ENCODE assay signal across 8 cellular contexts in genomic region chr10:112140110-112140755, GRCh38. TPM values are rescaled to one million over a fixed set of nuclear protein-coding genes. Genes with fewer than 3 reads are reported as not detected.
DNase-seq lines count a peak whose midpoint lies in the region; ATAC-seq and TF ChIP-seq lines count a peak whose summit lies in the region.

No MANE protein-coding gene starts in this region.

- POLR2A ChIA-PET in Caco-2 (lab: Charles Lee): no interaction called here
- POLR2A ChIA-PET in activated CD8-positive, alpha-beta T cell treated with anti-CD3 and anti-CD28 coated beads, Interleukin-2, amount 10 ng/mL, durations not matched to agents 7 days and 5 days (lab: Charles Lee): no interaction called here

- no peaks in the 10 kb centered on the region for H3K9me3 Mint-ChIP-seq in Caco-2 (ENCODE audit: unreplicated experiment)
- H3K9me3 Mint-ChIP-seq in activated CD8-positive, alpha-beta T cell treated with anti-CD3 and anti-CD28 coated beads, Interleukin-2, amount 10 ng/mL, durations not matched to agents 7 days and 5 days (ENCODE audit: insufficient read depth): no peaks in the 10 kb centered on the region
- no peaks in the 10 kb centered on the region for H3K9me3 Mint-ChIP-seq in endothelial cell (ENCODE audit: unreplicated experiment)
- H3K9me3 Mint-ChIP-seq in stimulated activated memory B cell treated with anti-CD40 and anti-IgM and Interleukin-4, amounts not matched to agents 10 μg/mL and 1 μg/mL and 100 μg/mL, for 72 hours: no peaks in the 10 kb centered on the region

- H3K36me3 Mint-ChIP-seq in Caco-2 (ENCODE audit: insufficient read depth, unreplicated experiment): peaks cover 25% of the 10 kb centered on the region
- no peaks in the 10 kb centered on the region for H3K36me3 Mint-ChIP-seq in activated CD8-positive, alpha-beta T cell treated with anti-CD3 and anti-CD28 coated beads, Interleukin-2, amount 10 ng/mL, durations not matched to agents 7 days and 5 days (ENCODE audit: low read depth)
- peaks cover 4% of the 10 kb centered on the region for H3K36me3 Mint-ChIP-seq in endothelial cell (ENCODE audit: low read depth, unreplicated experiment)
- H3K36me3 Mint-ChIP-seq in stimulated activated memory B cell treated with anti-CD40 and anti-IgM and Interleukin-4, amounts not matched to agents 10 μg/mL and 1 μg/mL and 100 μg/mL, for 72 hours: no peaks in the 10 kb centered on the region

- H3K4me1 ChIP-seq in Caco-2: no peaks in the 10 kb centered on the region

- H3K36me3 ChIP-seq in Caco-2 (ENCODE audit: control insufficient read depth, insufficient read depth, low read length): no peaks in the 10 kb centered on the region; the same call in none of the 2 replicates

- peak; percentile 88 to 91 for TF ChIP-seq CTCF in Caco-2 (IDR thresholded peaks at IDR 0.05; ENCODE audit: insufficient read depth in 1 of 2, low read depth in 1 of 2, low read length in 1 of 2, severe bottlenecking in 1 of 2, unreplicated experiment in 1 of 2)
- peak; percentile 91 for TF ChIP-seq CTCF in endothelial cell (IDR thresholded peaks at IDR 0.05; ENCODE audit: unreplicated experiment)

- peak; percentile 99 for ATAC-seq in GM19395 (IDR thresholded peaks at IDR 0.05; ENCODE audit: unreplicated experiment)
- ATAC-seq in HG03439 (IDR thresholded peaks at IDR 0.05; ENCODE audit: unreplicated experiment): peak; percentile 97
- peak; percentile 98 for ATAC-seq in activated CD8-positive, alpha-beta T cell treated with anti-CD3 and anti-CD28 coated beads, Interleukin-2, amount 10 ng/mL, durations not matched to agents 7 days and 5 days
- peak; percentile 92 for ATAC-seq in stimulated activated memory B cell treated with anti-CD40 and anti-IgM and Interleukin-4, amounts not matched to agents 10 μg/mL and 1 μg/mL and 100 μg/mL, for 72 hours

- BruUV-seq in Caco-2 (replicated peaks; lab: Mats Ljungman, UMichigan): no TSS peak

- no peak overlapping the region for H3K4me3 ChIP-seq in Caco-2 (ENCODE audit: low read depth, low read length)

- DNase-seq in Caco-2: peak; percentile 86 to 89
- DNase-seq in NCI-H748 (lab: John Stamatoyannopoulos, UW; ENCODE audit: unreplicated experiment): peak; percentile 77
- DNase-seq in activated CD8-positive, alpha-beta T cell treated with anti-CD3 and anti-CD28 coated beads, Interleukin-2, amount 10 ng/mL, durations not matched to agents 7 days and 5 days: peak; percentile 83
- DNase-seq in endothelial cell (ENCODE audit: low spot score): peak; percentile 88
- peak; percentile 67 for DNase-seq in myocyte (ENCODE audit: low read depth)

- no peaks in the 10 kb centered on the region for H3K27me3 ChIP-seq in Caco-2 (replicated peaks; ENCODE audit: control insufficient read depth, insufficient read depth, low read length)

- CTCF ChIA-PET in Caco-2 (lab: Charles Lee): interaction anchor here (0.7 to 2.3 kb wide), 3 partner anchors 167 to 196 kb away, joined by 3 to 8 read pairs (median 8); no protein-coding TSS in a partner anchor
- CTCF ChIA-PET in activated CD8-positive, alpha-beta T cell treated with anti-CD3 and anti-CD28 coated beads, Interleukin-2, amount 10 ng/mL, durations not matched to agents 7 days and 5 days (lab: Charles Lee): interaction anchor here (0.8 to 1.5 kb wide), 8 partner anchors 14 to 295 kb away, joined by 3 to 4 read pairs (median 3); no protein-coding TSS in a partner anchor

- H3K9me3 ChIP-seq in Caco-2: no peaks in the 10 kb centered on the region

- H3K27me3 Mint-ChIP-seq in Caco-2 (ENCODE audit: insufficient read depth, unreplicated experiment): no peaks in the 10 kb centered on the region
- peaks cover 3% of the 10 kb centered on the region for H3K27me3 Mint-ChIP-seq in activated CD8-positive, alpha-beta T cell treated with anti-CD3 and anti-CD28 coated beads, Interleukin-2, amount 10 ng/mL, durations not matched to agents 7 days and 5 days (ENCODE audit: low read depth)
- H3K27me3 Mint-ChIP-seq in endothelial cell (ENCODE audit: unreplicated experiment): peaks cover 10% of the 10 kb centered on the region
- no peaks in the 10 kb centered on the region for H3K27me3 Mint-ChIP-seq in stimulated activated memory B cell treated with anti-CD40 and anti-IgM and Interleukin-4, amounts not matched to agents 10 μg/mL and 1 μg/mL and 100 μg/mL, for 72 hours

- H3K4me3 Mint-ChIP-seq in Caco-2 (ENCODE audit: unreplicated experiment) (no peak overlapping the region), endothelial cell (ENCODE audit: unreplicated experiment) (no peak overlapping the region)
- no peak overlapping the region for H3K4me3 Mint-ChIP-seq in activated CD8-positive, alpha-beta T cell treated with anti-CD3 and anti-CD28 coated beads, Interleukin-2, amount 10 ng/mL, durations not matched to agents 7 days and 5 days
- H3K4me3 Mint-ChIP-seq in stimulated activated memory B cell treated with anti-CD40 and anti-IgM and Interleukin-4, amounts not matched to agents 10 μg/mL and 1 μg/mL and 100 μg/mL, for 72 hours: no peak overlapping the region

- H3K27ac Mint-ChIP-seq in Caco-2 (ENCODE audit: unreplicated experiment): no peak overlapping the region
- H3K27ac Mint-ChIP-seq in activated CD8-positive, alpha-beta T cell treated with anti-CD3 and anti-CD28 coated beads, Interleukin-2, amount 10 ng/mL, durations not matched to agents 7 days and 5 days: no peak overlapping the region
- no peak overlapping the region for H3K27ac Mint-ChIP-seq in endothelial cell (ENCODE audit: unreplicated experiment)
- no peak overlapping the region for H3K27ac Mint-ChIP-seq in stimulated activated memory B cell treated with anti-CD40 and anti-IgM and Interleukin-4, amounts not matched to agents 10 μg/mL and 1 μg/mL and 100 μg/mL, for 72 hours

- H3K4me1 Mint-ChIP-seq in Caco-2 (ENCODE audit: low read depth, unreplicated experiment) (no peaks in the 10 kb centered on the region), endothelial cell (ENCODE audit: unreplicated experiment) (peaks cover 2% of the 10 kb centered on the region)
- peaks cover 4% of the 10 kb centered on the region for H3K4me1 Mint-ChIP-seq in activated CD8-positive, alpha-beta T cell treated with anti-CD3 and anti-CD28 coated beads, Interleukin-2, amount 10 ng/mL, durations not matched to agents 7 days and 5 days (ENCODE audit: low read depth)
- peaks cover 6% of the 10 kb centered on the region for H3K4me1 Mint-ChIP-seq in stimulated activated memory B cell treated with anti-CD40 and anti-IgM and Interleukin-4, amounts not matched to agents 10 μg/mL and 1 μg/mL and 100 μg/mL, for 72 hours

- intact Hi-C loops in Caco-2 (cut with micrococcal nuclease; ENCODE audit: unreplicated experiment): loop anchor here (1.0 to 10.0 kb wide), 3 partner anchors 167 to 295 kb away; no protein-coding TSS in a partner anchor

RNA-seq across cellular contexts. Expression of gene GPAM, which starts 43.3 kb away (rescaled TPM):
- total RNA-seq in Caco-2 (2022) (40.2 and 44.4 TPM in 2 replicates), endothelial cell (ENCODE audit: unreplicated experiment) (11.5 TPM), myocyte (10.5 and 11.9 TPM in 2 replicates)
- 1 to 10 TPM; 6.1 to 7.1 TPM for total RNA-seq in activated CD8-positive, alpha-beta T cell treated with anti-CD3 and anti-CD28 coated beads, Interleukin-2, amount 10 ng/mL, durations not matched to agents 7 days and 5 days
- 3.8 TPM for polyA plus RNA-seq in myocyte (2012)
